13 cellular contexts compared by ENCODE assay signal in the genomic region with DNA sequence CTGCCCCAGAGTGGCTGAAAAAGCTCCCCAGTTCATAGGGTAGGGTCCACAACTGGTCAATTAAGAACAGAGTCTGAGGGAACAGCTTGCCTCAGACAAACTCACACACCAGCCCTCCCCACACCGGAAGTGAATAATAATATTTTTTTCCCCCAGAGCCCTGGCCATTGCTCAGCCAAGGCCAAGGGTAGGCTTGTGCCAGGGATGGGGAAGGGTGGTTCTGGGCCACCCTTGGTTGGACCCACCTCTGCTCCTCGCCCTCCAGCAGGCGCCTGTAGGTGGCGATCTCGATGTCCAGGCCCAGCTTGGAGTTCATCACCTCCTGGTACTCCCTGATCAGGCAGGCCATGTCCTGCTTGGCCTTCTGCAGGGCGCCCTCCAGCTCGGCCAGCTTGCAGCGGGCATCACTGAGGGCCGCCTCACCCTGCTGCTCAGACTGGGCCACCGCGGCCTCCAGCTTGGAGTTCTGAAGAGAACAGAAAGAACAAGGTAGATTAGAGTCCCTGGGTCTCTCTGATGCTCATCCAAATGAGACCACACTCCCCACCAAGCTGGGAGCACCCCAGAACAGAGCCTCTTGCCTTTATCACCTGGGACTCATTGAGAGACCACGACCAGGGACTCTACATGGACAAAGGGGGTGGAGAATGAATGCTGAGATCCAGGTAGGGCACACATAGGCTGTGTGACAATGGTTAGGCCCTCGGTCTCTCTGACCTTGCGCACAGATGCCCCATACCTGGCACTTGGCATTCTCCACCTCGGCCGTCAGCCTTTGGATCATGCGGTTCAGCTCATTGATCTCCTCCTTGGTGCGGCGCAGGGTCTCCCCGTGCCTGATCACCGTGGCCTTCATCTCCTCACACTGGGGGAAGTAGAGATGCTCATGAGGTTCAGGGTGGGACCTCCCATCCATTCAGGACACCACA. TPM values are rescaled to one million over a fixed set of nuclear protein-coding genes. Genes with fewer than 3 reads are reported as not detected.
DNase-seq lines count a peak whose midpoint lies in the region; ATAC-seq and TF ChIP-seq lines count a peak whose summit lies in the region.
"Not testable (repeated sequence)": the region's sequence is repeated elsewhere in the genome, so short reads cannot be mapped to it uniquely, and the experiment has no call there.
"Had no signal": no experiment of that assay in that cellular context is flagged by ENCODE, and none has a peak within 500 bp of the region (broad histone marks: within the 10 kb centered on the region; RNA-seq: fewer than 3 reads in every experiment).

No MANE protein-coding gene starts in this region.

- not testable (repeated sequence) for ATAC-seq in Panc1

- WGBS in stomach, 5 donors, result 77 to 93% (median 86%) methylated on average over 12 to 21 of the region's 21 CpGs

- not testable (repeated sequence) for H3K4me3 ChIP-seq in Panc1 (ENCODE audit: low read depth in 2 of 2, low read length in 2 of 2); brain microvascular endothelial cell (ENCODE audit: low read depth, low read length); stomach

- peaks cover 15% of the 10 kb centered on the region for H3K4me1 ChIP-seq in Panc1 (ENCODE audit: control insufficient read depth, insufficient read depth, low read length)
- not testable (repeated sequence) for H3K4me1 ChIP-seq in stomach

- TF ChIP-seq CTCF in CD14-positive monocyte (IDR thresholded peaks at IDR 0.05), result peak; percentile 31
- TF ChIP-seq CTCF in Panc1 (IDR thresholded peaks at IDR 0.05), result peak; percentile 66
- TF ChIP-seq CTCF in brain microvascular endothelial cell (IDR thresholded peaks at IDR 0.05; ENCODE audit: low read depth, low read length, missing control alignments), result peak; percentile 4
- not testable (repeated sequence) for TF ChIP-seq CTCF in stomach (IDR thresholded peaks at IDR 0.05)

- not testable (repeated sequence) for H3K36me3 ChIP-seq in Panc1 (ENCODE audit: control insufficient read depth, insufficient read depth, low read length); brain microvascular endothelial cell (replicated peaks); stomach

- CTCF ChIA-PET in Panc1 (lab: Charles Lee), result interaction anchor here (0.6 kb wide), 1 partner anchor 1058 kb away, joined by 3 read pairs; no protein-coding TSS in a partner anchor

- H3K9me3 ChIP-seq in Panc1 (ENCODE audit: control insufficient read depth, insufficient read depth, low read depth, low read length); stomach: not testable (repeated sequence)

- peak overlapping the region in 1 of 2 donors; percentile 30 for H3K4me3 Mint-ChIP-seq in CD14-positive monocyte

- H3K27me3 ChIP-seq in Panc1 (ENCODE audit: control insufficient read depth, insufficient read depth, low read length); brain microvascular endothelial cell (replicated peaks); stomach: not testable (repeated sequence)

- TF ChIP-seq EP300 in stomach (IDR thresholded peaks at IDR 0.05), result not testable (repeated sequence)

- H3K27me3 Mint-ChIP-seq in CD14-positive monocyte (ENCODE audit: low read depth in 3 of 3), result peaks cover 13 to 25% (median 20%) of the 10 kb centered on the region in 3 donors

- H3K9me3 Mint-ChIP-seq in CD14-positive monocyte, result not testable (repeated sequence)

- H3K27ac ChIP-seq in Panc1 (ENCODE audit: low read length), result peak overlapping the region; percentile 42
- H3K27ac ChIP-seq in brain microvascular endothelial cell, stomach: not testable (repeated sequence)

- not testable (repeated sequence) for H3K4me1 Mint-ChIP-seq in CD14-positive monocyte

- intact Hi-C loops in CD14-positive monocyte (cut with micrococcal nuclease); Panc1 (cut with micrococcal nuclease; ENCODE audit: unreplicated experiment); cardiac septum (cut with DNase I); stomach (cut with DNase I; ENCODE audit: low total_unique reads): not testable (repeated sequence)

- TF ChIP-seq POLR2A in stomach (IDR thresholded peaks at IDR 0.05), result not testable (repeated sequence)

- not testable (repeated sequence) for H3K36me3 Mint-ChIP-seq in CD14-positive monocyte

- not testable (repeated sequence) for BruUV-seq in Panc1 (replicated peaks; lab: Mats Ljungman, UMichigan)

- in situ Hi-C loops in Panc1 (cut with HindIII; ENCODE audit: low pct_unique_long_range_greater_than_20kb, low sequenced_read_pairs); brain microvascular endothelial cell (cut with HindIII; ENCODE audit: low pct_ligation_motif_present, low sequenced_read_pairs): not testable (repeated sequence)

- not testable (repeated sequence) for DNase-seq in CD14-positive monocyte (ENCODE audit: low spot score); Panc1 (ENCODE audit: low read depth, low spot score); brain microvascular endothelial cell
- DNase-seq in HT1080 (ENCODE audit: low read depth), result peak; percentile 72
- DNase-seq in cardiac septum (ENCODE audit: low spot score), result peak; percentile 46
- peak; percentile 22 for DNase-seq in stomach

- peak overlapping the region in 3 of 7 donors; percentile 46 to 80 (median 64) for H3K27ac Mint-ChIP-seq in CD14-positive monocyte

- POLR2A ChIA-PET in Panc1 (lab: Charles Lee), result not testable (repeated sequence)

RNA-seq across cellular contexts. Expression of a gene that starts 4.2 kb away (rescaled TPM):
- not detected for polyA plus RNA-seq in CD14-positive monocyte
- total RNA-seq in HT1080 (2014; rRNA removed; shearing (Covaris generic)), result 235 and 270 TPM in 2 replicates
- polyA plus RNA-seq in HT1080 (2015; cell fraction: cytosol; rRNA removed), result 1,347 and 1,639 TPM in 2 replicates
- polyA plus RNA-seq in HT1080 (2015; cell fraction: nucleus; rRNA removed), result 1,086 and 1,142 TPM in 2 replicates
- total RNA-seq in Panc1 (2021; ENCODE audit: unreplicated experiment), result 0.90 TPM
- 0.88 TPM for polyA plus RNA-seq in Panc1 (2012; ENCODE audit: insufficient read length)
- not detected for total RNA-seq in cardiac septum
- not detected for total RNA-seq in stomach
- under 1 TPM in 1 of 3 donors, not detected in 2; 0.15 TPM for polyA plus RNA-seq in stomach
- total RNA-seq: activated T-helper 1 cell treated with anti-CD3 and anti-CD28 coated beads, Interleukin-12 subunit alpha, Interleukin-12 subunit beta, Interleukin-2, Interleukin-4 antibody, amounts not matched to agents 30 ng/mL and 10 ng/mL and 1 ng/mL, durations not matched to agents 14 hours and 24 hours and 36 hours; CD4-positive, alpha-beta T cell; fibroblast of lung; left colon; posterior vena cava had no signal
- polyA plus RNA-seq: fibroblast of lung had no signal

RNA-seq across cellular contexts. Expression of a gene that starts 12.7 kb away (rescaled TPM):
- polyA plus RNA-seq in CD14-positive monocyte, result not detected
- total RNA-seq in HT1080 (2014; rRNA removed; shearing (Covaris generic)), result 1.2 TPM in 2 replicates
- polyA plus RNA-seq in HT1080 (2015; cell fraction: cytosol; rRNA removed), result 24.4 and 31.1 TPM in 2 replicates
- 18.0 and 21.5 TPM in 2 replicates for polyA plus RNA-seq in HT1080 (2015; cell fraction: nucleus; rRNA removed)
- 1.1 TPM for total RNA-seq in Panc1 (2021; ENCODE audit: unreplicated experiment)
- 1.2 TPM for polyA plus RNA-seq in Panc1 (2012; ENCODE audit: insufficient read length)
- not detected for total RNA-seq in cardiac septum
- not detected for total RNA-seq in stomach
- not detected for polyA plus RNA-seq in stomach
- total RNA-seq: CD4-positive, alpha-beta T cell; posterior vena cava; sigmoid colon had no signal

RNA-seq across cellular contexts. Expression of a gene that starts 34.1 kb away (rescaled TPM):
- polyA plus RNA-seq in CD14-positive monocyte, result not detected
- total RNA-seq in HT1080 (2014; rRNA removed; shearing (Covaris generic)), result 0.05 and 0.17 TPM in 2 replicates
- polyA plus RNA-seq in HT1080 (2015; cell fraction: cytosol; rRNA removed), result 0.05 TPM in 1 of 2 replicates, not detected in the other
- polyA plus RNA-seq in HT1080 (2015; cell fraction: nucleus; rRNA removed), result 0.06 and 0.08 TPM in 2 replicates
- 0.28 TPM for total RNA-seq in Panc1 (2021; ENCODE audit: unreplicated experiment)
- polyA plus RNA-seq in Panc1 (2012; ENCODE audit: insufficient read length), result 0.25 TPM
- total RNA-seq in cardiac septum, result not detected
- not detected for total RNA-seq in stomach
- not detected for polyA plus RNA-seq in stomach
- total RNA-seq: activated T-helper 1 cell treated with anti-CD3 and anti-CD28 coated beads, Interleukin-12 subunit alpha, Interleukin-12 subunit beta, Interleukin-2, Interleukin-4 antibody, amounts not matched to agents 30 ng/mL and 10 ng/mL and 1 ng/mL, durations not matched to agents 14 hours and 24 hours and 36 hours; CD4-positive, alpha-beta T cell; fibroblast of lung; left colon; mesothelial cell of epicardium; posterior vena cava; sigmoid colon had no signal
- polyA plus RNA-seq: fibroblast of lung, sigmoid colon had no signal

RNA-seq across cellular contexts. Expression of a gene that starts 54.1 kb away (rescaled TPM):
- polyA plus RNA-seq in CD14-positive monocyte, result 1 to 10 TPM in 1 of 2 donors, not detected in 1; 2.7 TPM
- 4.9 and 5.1 TPM in 2 replicates for total RNA-seq in HT1080 (2014; rRNA removed; shearing (Covaris generic))
- polyA plus RNA-seq in HT1080 (2015; cell fraction: cytosol; rRNA removed), result 29.7 and 34.4 TPM in 2 replicates
- polyA plus RNA-seq in HT1080 (2015; cell fraction: nucleus; rRNA removed), result 10.8 and 15.8 TPM in 2 replicates
- 16.8 TPM for total RNA-seq in Panc1 (2021; ENCODE audit: unreplicated experiment)
- 19.1 TPM for polyA plus RNA-seq in Panc1 (2012; ENCODE audit: insufficient read length)
- total RNA-seq in cardiac septum, result 1.2 TPM
- total RNA-seq in stomach, result 100 to 1,000 TPM in 1 of 5 donors, 10 to 100 TPM in 2, not detected in 2; 47.0 to 186 (median 95.8) TPM
- polyA plus RNA-seq in stomach, result 100 to 1,000 TPM in 2 of 3 donors, 1 to 10 TPM in 1; 6.4 to 214 (median 138) TPM
- total RNA-seq: CD4-positive, alpha-beta T cell had no signal

Comparison
In these comparisons a context has a peak if more than half of its experiments do, and no peak if none do; other contexts are left out.
1. RNA of a gene that starts 4.2 kb away (total RNA-seq): 235 to 270 TPM in HT1080; 0.90 TPM in Panc1 (single experiment), not detected in cardiac septum (single experiment) and not detected in stomach; every median in the first group is over 100 times any median in the second.